ENCODE assay signal across 1 cellular context in genomic region chr16:19523559-19524355, GRCh38.
TF ChIP-seq lines count a peak whose summit lies in the region.

Gene CCP110, plus strand, starts transcription at chr16:19523942. Its CDS starts 3,940 bp downstream, at chr16:19527882.

TF ChIP-seq in HepG2, 621 proteins besides CTCF, POLR2A, EP300 and RAD21 (continued from another document and continues in another):
- TF ChIP-seq ZNF770 (CRISPR knock-in tag; IDR thresholded peaks at IDR 0.05) = no peak
- no peak for TF ChIP-seq DBP (CRISPR knock-in tag; IDR thresholded peaks at IDR 0.05; ENCODE audit: not compliant biosample characterization)
- TF ChIP-seq DR1 (CRISPR knock-in tag; IDR thresholded peaks at IDR 0.05) = peak; percentile 61
- TF ChIP-seq RFX5 (IDR thresholded peaks at IDR 0.05; ENCODE audit: low read depth, low read length) = peak; percentile 73
- TF ChIP-seq CREB1 (IDR thresholded peaks at IDR 0.05) = peak; percentile 92
- peak; percentile 99 for TF ChIP-seq CREB1 (CRISPR knock-in tag; IDR thresholded peaks at IDR 0.05)
- TF ChIP-seq ZNF180 (CRISPR knock-in tag; IDR thresholded peaks at IDR 0.05; ENCODE audit: borderline replicate concordance, low read depth) = no peak
- peak; percentile 69; the same call in 1 of the 2 replicates for TF ChIP-seq ZBTB25 (CRISPR knock-in tag; IDR thresholded peaks at IDR 0.05)
- TF ChIP-seq KIAA2018 (CRISPR knock-in tag; IDR thresholded peaks at IDR 0.05; ENCODE audit: borderline replicate concordance) = 0 out of 2 replicates have a peak, but pooled peaks have one; percentile 89
- no peak for TF ChIP-seq TFE3 (CRISPR knock-in tag; IDR thresholded peaks at IDR 0.05)
- peak; percentile 63; the same call in 1 of the 2 replicates for TF ChIP-seq NFYC (CRISPR knock-in tag; IDR thresholded peaks at IDR 0.05)
- TF ChIP-seq ZSCAN20 (CRISPR knock-in tag; IDR thresholded peaks at IDR 0.05; ENCODE audit: borderline replicate concordance) = no peak
- no peak for TF ChIP-seq BRD4 (CRISPR knock-in tag; IDR thresholded peaks at IDR 0.05)
- no peak for TF ChIP-seq ZNF24 (IDR thresholded peaks at IDR 0.05)
- TF ChIP-seq NR2F6 (IDR thresholded peaks at IDR 0.05) = 0 out of 2 replicates have a peak, but pooled peaks have one; percentile 12
- TF ChIP-seq NR2F6 (CRISPR knock-in tag; IDR thresholded peaks at IDR 0.05) = no peak
- TF ChIP-seq RCOR2 (CRISPR knock-in tag; IDR thresholded peaks at IDR 0.05) = no peak
- no peak for TF ChIP-seq STAT5B (CRISPR knock-in tag; IDR thresholded peaks at IDR 0.05)
- TF ChIP-seq TCF7 (IDR thresholded peaks at IDR 0.05; ENCODE audit: low read depth) = no peak
- TF ChIP-seq HIC2 (CRISPR knock-in tag; IDR thresholded peaks at IDR 0.05; ENCODE audit: low read depth) = no peak
- TF ChIP-seq THYN1 (CRISPR knock-in tag; IDR thresholded peaks at IDR 0.05; ENCODE audit: borderline replicate concordance, low read depth) = no peak
- TF ChIP-seq ZNF234 (CRISPR knock-in tag; conservative IDR thresholded peaks at IDR 0.05) = no peak
- no peak; the same call in 1 of the 2 replicates for TF ChIP-seq YEATS4 (CRISPR knock-in tag; IDR thresholded peaks at IDR 0.05; ENCODE audit: borderline replicate concordance)
- TF ChIP-seq CENPT (CRISPR knock-in tag; IDR thresholded peaks at IDR 0.05; ENCODE audit: low read depth) = no peak
- TF ChIP-seq ZNF121 (CRISPR knock-in tag; IDR thresholded peaks at IDR 0.05) = no peak
- TF ChIP-seq ZBTB7B (CRISPR knock-in tag; IDR thresholded peaks at IDR 0.05) = no peak; the same call in 1 of the 2 replicates
- TF ChIP-seq USF2 (IDR thresholded peaks at IDR 0.05; ENCODE audit: low read depth, low read length) = no peak
- TF ChIP-seq USF2 (CRISPR knock-in tag; IDR thresholded peaks at IDR 0.05; ENCODE audit: borderline replicate concordance) = no peak
- TF ChIP-seq ARID5B (CRISPR knock-in tag; IDR thresholded peaks at IDR 0.05) = no peak
- no peak for TF ChIP-seq TRAFD1 (CRISPR knock-in tag; IDR thresholded peaks at IDR 0.05; ENCODE audit: borderline replicate concordance)
- no peak for TF ChIP-seq SNAPC5 (CRISPR knock-in tag; IDR thresholded peaks at IDR 0.05; ENCODE audit: borderline replicate concordance)
- no peak for TF ChIP-seq ZNF160 (CRISPR knock-in tag; IDR thresholded peaks at IDR 0.05)
- no peak for TF ChIP-seq ADNP (CRISPR knock-in tag; IDR thresholded peaks at IDR 0.05)
- no peak for TF ChIP-seq SMARCC2 (IDR thresholded peaks at IDR 0.05)
